23 cellular contexts compared by ENCODE assay signal in the genomic region with DNA sequence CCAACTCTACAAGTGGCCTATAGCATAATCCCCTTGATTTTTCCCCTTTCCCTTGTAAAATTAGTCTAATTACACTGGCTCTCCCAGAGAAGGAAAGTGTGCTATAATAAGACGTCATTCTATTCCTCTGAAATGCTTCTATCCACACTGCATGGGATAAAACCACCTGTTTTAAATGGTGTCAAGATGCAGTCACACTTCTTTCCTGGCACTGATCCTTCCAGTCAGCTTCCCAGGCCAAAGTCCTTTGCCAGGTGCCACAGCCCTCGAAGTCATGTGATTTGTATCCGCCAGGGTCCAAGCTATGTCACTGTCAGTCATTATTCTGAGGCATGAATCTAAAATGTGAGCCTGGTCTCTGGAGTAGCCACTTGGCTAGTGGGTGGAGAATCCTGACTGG.
"Had no signal": no experiment of that assay in that cellular context is flagged by ENCODE, and none has a peak within 500 bp of the region (broad histone marks: within the 10 kb centered on the region; RNA-seq: fewer than 3 reads in every experiment).

No MANE protein-coding gene starts in this region.

- DNase-seq: activated CD4-positive, alpha-beta T cell treated with anti-CD3 and anti-CD28 coated beads, Interleukin-2, amount 10 ng/mL, durations not matched to agents 7 days and 5 days; activated CD4-positive, CD25-positive, alpha-beta regulatory T cell treated with anti-CD3 and anti-CD28 coated beads, Interleukin-2, amount 50 U/mL, for 72 hours; activated CD8-positive, alpha-beta T cell treated with anti-CD3 and anti-CD28 coated beads for 36 hours; activated gamma-delta T cell treated with Interleukin-2 at 50 U/mL for 16 hours; activated naive CD4-positive, alpha-beta T cell treated with anti-CD3 and anti-CD28 coated beads, Interleukin-2, amount 50 U/mL, for 16 hours; activated T-cell treated with anti-CD3 and anti-CD28 coated beads, Interleukin-2, amount 50 U/mL, for 4 hours; amniotic stem cell; caudate nucleus; head of caudate nucleus; hippocampal formation; left cardiac atrium; nucleus accumbens; stimulated activated CD4-positive, alpha-beta T cell treated with anti-CD3 and anti-CD28 coated beads, Interleukin-12 subunit alpha, Interleukin-12 subunit beta, amount 100 ng/mL, for 4 hours; stimulated activated CD4-positive, alpha-beta T cell treated with anti-CD3 and anti-CD28 coated beads, Interleukin-4, amount 100 ng/mL, for 1 hour; stimulated activated naive CD8-positive, alpha-beta T cell treated with anti-CD3 and anti-CD28 coated beads, Interleukin-15, Interleukin-2, amounts not matched to agents 100 U/mL and 50 U/mL, for 24 hours; SW 1271; T-helper 9 cell; testis; trophoblast cell; uterus had no signal

- H3K79me2 ChIP-seq: parathyroid adenoma had no signal

- H3K27ac ChIP-seq: parathyroid adenoma, right atrium auricular region, testis, uterus had no signal

- ATAC-seq: activated CD8-positive, alpha-beta T cell treated with anti-CD3 and anti-CD28 coated beads for 36 hours; activated T-cell treated with anti-CD3 and anti-CD28 coated beads, Interleukin-2, amount 50 U/mL, for 4 hours; activated T-helper 17 cell treated with anti-CD3 and anti-CD28 coated beads, Interleukin-2, amount 50 U/mL, for 72 hours; left cardiac atrium; stimulated activated naive CD8-positive, alpha-beta T cell treated with anti-CD3 and anti-CD28 coated beads, Interleukin-15, Interleukin-2, amounts not matched to agents 100 U/mL and 50 U/mL, for 24 hours had no signal

- H3K4me1 ChIP-seq: parathyroid adenoma, right atrium auricular region, testis, uterus had no signal

- H3K4me3 ChIP-seq: right atrium auricular region, testis, uterus had no signal

- H3K9me3 ChIP-seq: right atrium auricular region, testis, uterus had no signal

- H2AFZ ChIP-seq: parathyroid adenoma had no signal

- H3K9ac ChIP-seq: parathyroid adenoma had no signal

- H3K36me3 ChIP-seq: right atrium auricular region, uterus had no signal

- H3K27me3 ChIP-seq: right atrium auricular region, testis, uterus had no signal
